ENCODE assay signal across 17 cellular contexts in the genomic region with DNA sequence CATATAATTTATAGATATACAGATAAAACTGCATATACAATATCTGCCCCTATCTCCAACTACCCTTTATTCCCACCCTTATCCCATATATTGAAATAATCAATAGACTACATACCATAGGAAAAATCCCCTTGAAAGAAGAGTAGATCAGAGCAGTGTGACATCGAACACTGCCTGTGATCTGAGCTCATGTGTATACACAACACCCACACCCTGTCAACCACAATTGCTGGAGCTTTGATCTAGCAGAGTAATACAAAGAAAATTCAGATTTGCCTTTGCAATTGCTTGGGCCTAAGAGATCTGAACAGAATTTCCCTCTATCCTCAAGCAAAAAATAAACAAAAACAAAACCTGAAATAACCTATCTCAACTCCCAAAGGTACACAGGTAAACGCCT.
DNase-seq lines count a peak whose midpoint lies in the region; ATAC-seq, FAIRE-seq and TF ChIP-seq lines count a peak whose summit lies in the region.
"Had no signal": no experiment of that assay in that cellular context is flagged by ENCODE, and none has a peak within 500 bp of the region (broad histone marks: within the 10 kb centered on the region; RNA-seq: fewer than 3 reads in every experiment).

No MANE protein-coding gene starts in this region.

- no peak overlapping the region for H2BK20ac ChIP-seq in H9 (ENCODE audit: low read depth, low read length, poor library complexity, severe bottlenecking)

- no peaks in the 10 kb centered on the region for H3K4me1 ChIP-seq in H9 (ENCODE audit: insufficient read depth, low read length)
- H3K4me1 ChIP-seq in HUES6 (ENCODE audit: control insufficient read depth, insufficient read depth, low read length): peaks cover 31% of the 10 kb centered on the region
- H3K4me1 ChIP-seq in astrocyte (ENCODE audit: insufficient read depth, low read length): no peaks in the 10 kb centered on the region
- H3K4me1 ChIP-seq: BE2C had no signal

- FAIRE-seq in astrocyte (lab: Jason Lieb, UNC) (no peak), D721Med (lab: Jason Lieb, UNC) (no peak)
- FAIRE-seq: G401.6, GM12891, H54 had no signal

- ATAC-seq in HG02759 (IDR thresholded peaks at IDR 0.05; ENCODE audit: unreplicated experiment): no peak
- ATAC-seq: GM23338, HCT116 had no signal

- TF ChIP-seq CTCF in H9 (conservative IDR thresholded peaks at IDR 0.05) (no peak), astrocyte (IDR thresholded peaks at IDR 0.05; ENCODE audit: insufficient read depth, low read depth, low read length) (no peak), nephron progenitor cell (IDR thresholded peaks at IDR 0.05) (no peak), D721Med (IDR thresholded peaks at IDR 0.05; ENCODE audit: insufficient read depth, missing control alignments) (no peak)

- H3K9me3 Mint-ChIP-seq in H9: peaks cover 16 to 18% of the 10 kb centered on the region in 2 experiments
- no peaks in the 10 kb centered on the region for H3K9me3 Mint-ChIP-seq in astrocyte (ENCODE audit: unreplicated experiment)
- peaks cover 30% of the 10 kb centered on the region for H3K9me3 Mint-ChIP-seq in nephron progenitor cell

- H3K27me3 Mint-ChIP-seq in H9 (ENCODE audit: low read depth) (no peaks in the 10 kb centered on the region), astrocyte (ENCODE audit: low read depth, unreplicated experiment) (no peaks in the 10 kb centered on the region), nephron progenitor cell (ENCODE audit: low read depth, poor library complexity) (no peaks in the 10 kb centered on the region)
- H3K27me3 Mint-ChIP-seq: CD4-positive, CD25-positive, alpha-beta regulatory T cell; CD8-positive, alpha-beta memory T cell had no signal

- H3K9ac ChIP-seq in H9 (ENCODE audit: extremely low read depth, insufficient read length, low read length): no peak overlapping the region
- no peak overlapping the region for H3K9ac ChIP-seq in HUES6 (ENCODE audit: low read length)
- no peak overlapping the region for H3K9ac ChIP-seq in astrocyte (ENCODE audit: low read length)

- no peak for DNase-seq in H9
- DNase-seq in astrocyte (ENCODE audit: low read depth): peak; percentile 11
- no peak for DNase-seq in nephron progenitor cell
- no peak for DNase-seq in D721Med (ENCODE audit: insufficient read length, low spot score)
- no peak for DNase-seq in posterior cingulate gyrus
- DNase-seq: BE2C; C1 segment of cervical spinal cord; CD4-positive, CD25-positive, alpha-beta regulatory T cell; CD8-positive, alpha-beta memory T cell; COR-L47 had no signal

- no CpG with 5 or more reads among the region's 2 CpGs for WGBS in H9 (ENCODE audit: extremely low coverage, insufficient read length, low lambda C conversion rate)

- H4K8ac ChIP-seq in H9 (replicated peaks; ENCODE audit: insufficient read length, low read depth, low read length): no peak overlapping the region

- no peak overlapping the region for H4K91ac ChIP-seq in H9 (ENCODE audit: insufficient read length, low read depth, low read length)

- no peak overlapping the region for H3K27ac ChIP-seq in H9 (ENCODE audit: insufficient read length, low read depth, low read length)
- H3K27ac ChIP-seq in HUES6 (ENCODE audit: low read depth, low read length): peak overlapping the region; percentile 26; the same call in 1 of the 2 replicates
- no peak overlapping the region for H3K27ac ChIP-seq in astrocyte (ENCODE audit: low read depth, low read length)

- no peak overlapping the region for H3K4ac ChIP-seq in H9 (ENCODE audit: low read depth, low read length)

- H2BK5ac ChIP-seq in H9 (ENCODE audit: insufficient read length, low read length): no peak overlapping the region

- H3K79me1 ChIP-seq in H9 (ENCODE audit: insufficient read depth, low read depth, low read length, poor library complexity, severe bottlenecking): no peaks in the 10 kb centered on the region

- H3T11ph ChIP-seq in H9 (ENCODE audit: low read length): no peak overlapping the region

- peak overlapping the region in 2 of 3 experiments; percentile 11 to 38; a peak in 2 of 7 replicates for H3K27ac Mint-ChIP-seq in H9
- peak overlapping the region; percentile 23 for H3K27ac Mint-ChIP-seq in astrocyte (ENCODE audit: unreplicated experiment)
- peak overlapping the region; percentile 26 for H3K27ac Mint-ChIP-seq in nephron progenitor cell
- H3K27ac Mint-ChIP-seq: CD8-positive, alpha-beta memory T cell; GM23338 had no signal

- H3K36me3 ChIP-seq in HUES6 (ENCODE audit: control insufficient read depth, insufficient read depth, low read length) (peaks cover 58% of the 10 kb centered on the region), astrocyte (ENCODE audit: insufficient read depth, low read length) (peaks cover 31% of the 10 kb centered on the region)

- H3K4me3 ChIP-seq in HUES6 (ENCODE audit: low read depth, low read length) (no peak overlapping the region), astrocyte (ENCODE audit: insufficient read depth, low read depth, low read length) (no peak overlapping the region)
- H3K4me3 ChIP-seq: GM23338 had no signal

- no peak overlapping the region for H3K18ac ChIP-seq in H9 (ENCODE audit: insufficient read length, low read depth, low read length)

- H3K79me2 ChIP-seq in H9 (ENCODE audit: insufficient read depth, low read length): no peaks in the 10 kb centered on the region
- H3K79me2 ChIP-seq in astrocyte (ENCODE audit: insufficient read depth, low read length): no peaks in the 10 kb centered on the region

- H3K36me3 Mint-ChIP-seq in H9 (ENCODE audit: insufficient read depth in 1 of 3, low read depth in 3 of 3) (peaks cover 58 to 75% (median 71%) of the 10 kb centered on the region in 3 experiments), astrocyte (ENCODE audit: low read depth, unreplicated experiment) (peaks cover 37% of the 10 kb centered on the region), nephron progenitor cell (ENCODE audit: low read depth) (peaks cover 91% of the 10 kb centered on the region)

- no peak overlapping the region for H2BK12ac ChIP-seq in H9 (ENCODE audit: insufficient read length, low read depth, low read length)

- H2AFZ ChIP-seq in H9 (ENCODE audit: low read length): no peak overlapping the region
- H2AFZ ChIP-seq in astrocyte (ENCODE audit: low read depth, low read length): no peak overlapping the region
- H2AFZ ChIP-seq: GM23338 had no signal

- H3K23me2 ChIP-seq in H9 (ENCODE audit: insufficient read length, low read depth, low read length, poor library complexity, severe bottlenecking): no peaks in the 10 kb centered on the region

- intact Hi-C loops in posterior cingulate gyrus (cut with DNase I): no loop called here

- no peak overlapping the region for H3K23ac ChIP-seq in H9 (ENCODE audit: insufficient read length, low read depth, low read length)

- H3K4me1 Mint-ChIP-seq in H9: peaks cover 9 to 13% of the 10 kb centered on the region in 2 experiments
- H3K4me1 Mint-ChIP-seq in astrocyte (ENCODE audit: low read depth, unreplicated experiment): peaks cover 18% of the 10 kb centered on the region
- no peaks in the 10 kb centered on the region for H3K4me1 Mint-ChIP-seq in nephron progenitor cell
- H3K4me1 Mint-ChIP-seq: GM23338 had no signal

- H2BK15ac ChIP-seq in H9 (ENCODE audit: low read depth, low read length): no peak overlapping the region

- H4K20me1 ChIP-seq in H9 (ENCODE audit: control insufficient read depth, insufficient read depth, insufficient read length) (no peaks in the 10 kb centered on the region), astrocyte (ENCODE audit: insufficient read depth, low read length) (peaks cover 18% of the 10 kb centered on the region)

- H4K5ac ChIP-seq in H9 (ENCODE audit: insufficient read length, low read depth, low read length): no peak overlapping the region

- H3K27me3 ChIP-seq in H9 (ENCODE audit: insufficient read depth, low read length) (no peaks in the 10 kb centered on the region), HUES6 (ENCODE audit: control insufficient read depth, insufficient read depth, low read length) (no peaks in the 10 kb centered on the region), astrocyte (ENCODE audit: insufficient read depth, low read length) (no peaks in the 10 kb centered on the region)
- H3K27me3 ChIP-seq: BE2C had no signal

- H3K9me3 ChIP-seq in H9 (ENCODE audit: control insufficient read depth, low read depth, low read length) (peaks cover 17% of the 10 kb centered on the region), HUES6 (ENCODE audit: control insufficient read depth, insufficient read depth, low read depth, low read length) (no peaks in the 10 kb centered on the region), astrocyte (ENCODE audit: insufficient read depth, low read depth, low read length) (no peaks in the 10 kb centered on the region)
- H3K9me3 ChIP-seq: BE2C had no signal

- no peak overlapping the region for H2AK5ac ChIP-seq in H9 (ENCODE audit: insufficient read length, low read length)

- no peak overlapping the region for H2BK120ac ChIP-seq in H9 (ENCODE audit: low read depth, low read length, poor library complexity, severe bottlenecking)

- H3K4me2 ChIP-seq in H9 (ENCODE audit: insufficient read depth, insufficient read length, low read length) (no peak overlapping the region), astrocyte (ENCODE audit: low read length) (no peak overlapping the region)
- H3K4me2 ChIP-seq: GM23338 had no signal

- no peak overlapping the region for H3K56ac ChIP-seq in H9 (ENCODE audit: insufficient read length, low read depth, low read length)

- no peak overlapping the region for H3K14ac ChIP-seq in H9 (ENCODE audit: insufficient read depth, low read length)

- H3K4me3 Mint-ChIP-seq in H9: no peak overlapping the region
- no peak overlapping the region for H3K4me3 Mint-ChIP-seq in astrocyte (ENCODE audit: unreplicated experiment)
- H3K4me3 Mint-ChIP-seq in nephron progenitor cell: no peak overlapping the region
- H3K4me3 Mint-ChIP-seq: CD4-positive, CD25-positive, alpha-beta regulatory T cell; CD8-positive, alpha-beta memory T cell; GM23338 had no signal
